Comparison of ENCODE assay signal across 1 cellular context in the genomic region with DNA sequence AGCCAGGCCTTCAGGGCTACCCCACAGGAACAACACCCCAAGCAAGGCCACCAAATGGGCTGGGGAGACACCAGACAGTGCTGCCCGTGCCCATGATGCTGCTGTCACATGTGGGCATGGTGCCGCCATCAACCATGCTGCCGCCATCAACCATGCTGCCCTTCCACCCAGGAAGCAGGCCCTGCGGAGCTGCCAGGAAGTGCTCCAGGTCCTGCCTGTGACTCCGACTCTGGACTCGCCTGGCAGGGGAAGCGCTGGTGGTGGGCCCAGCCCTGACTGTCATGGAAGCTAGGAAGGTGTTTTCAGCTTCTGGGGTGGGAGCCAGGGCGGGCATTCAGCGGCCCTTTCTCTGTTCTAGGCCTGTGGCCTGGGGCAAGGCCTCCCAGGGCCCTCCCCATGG.
TF ChIP-seq lines count a peak whose summit lies in the region.

No MANE protein-coding gene starts in this region.

TF ChIP-seq in H1, 55 proteins besides CTCF, POLR2A, EP300 and RAD21:
- no peak for TF ChIP-seq SP4 (IDR thresholded peaks at IDR 0.05; ENCODE audit: low read length)
- TF ChIP-seq SIRT6 (IDR thresholded peaks at IDR 0.05; ENCODE audit: low read length): no peak
- TF ChIP-seq SIN3A (conservative IDR thresholded peaks at IDR 0.05 in 1 of 2, IDR thresholded peaks at IDR 0.05 in 1 of 2; ENCODE audit: low read depth in 1 of 2, low read length in 2 of 2): no peak
- no peak for TF ChIP-seq CTBP2 (IDR thresholded peaks at IDR 0.05; ENCODE audit: borderline replicate concordance, insufficient read depth, insufficient read length, low read length)
- TF ChIP-seq KDM5A (IDR thresholded peaks at IDR 0.05; ENCODE audit: low read length): no peak
- TF ChIP-seq SP1 (IDR thresholded peaks at IDR 0.05; ENCODE audit: low read depth, low read length): no peak
- TF ChIP-seq POU5F1 (IDR thresholded peaks at IDR 0.05; ENCODE audit: low read depth, low read length): no peak
- TF ChIP-seq ASH2L (IDR thresholded peaks at IDR 0.05; ENCODE audit: low read length): no peak
- TF ChIP-seq TBP (IDR thresholded peaks at IDR 0.05; ENCODE audit: low read depth, low read length): no peak
- no peak for TF ChIP-seq SUZ12 (IDR thresholded peaks at IDR 0.05; ENCODE audit: low read length)
- no peak for TF ChIP-seq RBBP5 (IDR thresholded peaks at IDR 0.05; ENCODE audit: borderline replicate concordance, low read depth, low read length)
- TF ChIP-seq SIX5 (IDR thresholded peaks at IDR 0.05; ENCODE audit: low read depth, low read length): no peak
- no peak for TF ChIP-seq SAP30 (IDR thresholded peaks at IDR 0.05; ENCODE audit: insufficient read depth, insufficient replicate concordance, low read length)
- TF ChIP-seq, protein P1, sequence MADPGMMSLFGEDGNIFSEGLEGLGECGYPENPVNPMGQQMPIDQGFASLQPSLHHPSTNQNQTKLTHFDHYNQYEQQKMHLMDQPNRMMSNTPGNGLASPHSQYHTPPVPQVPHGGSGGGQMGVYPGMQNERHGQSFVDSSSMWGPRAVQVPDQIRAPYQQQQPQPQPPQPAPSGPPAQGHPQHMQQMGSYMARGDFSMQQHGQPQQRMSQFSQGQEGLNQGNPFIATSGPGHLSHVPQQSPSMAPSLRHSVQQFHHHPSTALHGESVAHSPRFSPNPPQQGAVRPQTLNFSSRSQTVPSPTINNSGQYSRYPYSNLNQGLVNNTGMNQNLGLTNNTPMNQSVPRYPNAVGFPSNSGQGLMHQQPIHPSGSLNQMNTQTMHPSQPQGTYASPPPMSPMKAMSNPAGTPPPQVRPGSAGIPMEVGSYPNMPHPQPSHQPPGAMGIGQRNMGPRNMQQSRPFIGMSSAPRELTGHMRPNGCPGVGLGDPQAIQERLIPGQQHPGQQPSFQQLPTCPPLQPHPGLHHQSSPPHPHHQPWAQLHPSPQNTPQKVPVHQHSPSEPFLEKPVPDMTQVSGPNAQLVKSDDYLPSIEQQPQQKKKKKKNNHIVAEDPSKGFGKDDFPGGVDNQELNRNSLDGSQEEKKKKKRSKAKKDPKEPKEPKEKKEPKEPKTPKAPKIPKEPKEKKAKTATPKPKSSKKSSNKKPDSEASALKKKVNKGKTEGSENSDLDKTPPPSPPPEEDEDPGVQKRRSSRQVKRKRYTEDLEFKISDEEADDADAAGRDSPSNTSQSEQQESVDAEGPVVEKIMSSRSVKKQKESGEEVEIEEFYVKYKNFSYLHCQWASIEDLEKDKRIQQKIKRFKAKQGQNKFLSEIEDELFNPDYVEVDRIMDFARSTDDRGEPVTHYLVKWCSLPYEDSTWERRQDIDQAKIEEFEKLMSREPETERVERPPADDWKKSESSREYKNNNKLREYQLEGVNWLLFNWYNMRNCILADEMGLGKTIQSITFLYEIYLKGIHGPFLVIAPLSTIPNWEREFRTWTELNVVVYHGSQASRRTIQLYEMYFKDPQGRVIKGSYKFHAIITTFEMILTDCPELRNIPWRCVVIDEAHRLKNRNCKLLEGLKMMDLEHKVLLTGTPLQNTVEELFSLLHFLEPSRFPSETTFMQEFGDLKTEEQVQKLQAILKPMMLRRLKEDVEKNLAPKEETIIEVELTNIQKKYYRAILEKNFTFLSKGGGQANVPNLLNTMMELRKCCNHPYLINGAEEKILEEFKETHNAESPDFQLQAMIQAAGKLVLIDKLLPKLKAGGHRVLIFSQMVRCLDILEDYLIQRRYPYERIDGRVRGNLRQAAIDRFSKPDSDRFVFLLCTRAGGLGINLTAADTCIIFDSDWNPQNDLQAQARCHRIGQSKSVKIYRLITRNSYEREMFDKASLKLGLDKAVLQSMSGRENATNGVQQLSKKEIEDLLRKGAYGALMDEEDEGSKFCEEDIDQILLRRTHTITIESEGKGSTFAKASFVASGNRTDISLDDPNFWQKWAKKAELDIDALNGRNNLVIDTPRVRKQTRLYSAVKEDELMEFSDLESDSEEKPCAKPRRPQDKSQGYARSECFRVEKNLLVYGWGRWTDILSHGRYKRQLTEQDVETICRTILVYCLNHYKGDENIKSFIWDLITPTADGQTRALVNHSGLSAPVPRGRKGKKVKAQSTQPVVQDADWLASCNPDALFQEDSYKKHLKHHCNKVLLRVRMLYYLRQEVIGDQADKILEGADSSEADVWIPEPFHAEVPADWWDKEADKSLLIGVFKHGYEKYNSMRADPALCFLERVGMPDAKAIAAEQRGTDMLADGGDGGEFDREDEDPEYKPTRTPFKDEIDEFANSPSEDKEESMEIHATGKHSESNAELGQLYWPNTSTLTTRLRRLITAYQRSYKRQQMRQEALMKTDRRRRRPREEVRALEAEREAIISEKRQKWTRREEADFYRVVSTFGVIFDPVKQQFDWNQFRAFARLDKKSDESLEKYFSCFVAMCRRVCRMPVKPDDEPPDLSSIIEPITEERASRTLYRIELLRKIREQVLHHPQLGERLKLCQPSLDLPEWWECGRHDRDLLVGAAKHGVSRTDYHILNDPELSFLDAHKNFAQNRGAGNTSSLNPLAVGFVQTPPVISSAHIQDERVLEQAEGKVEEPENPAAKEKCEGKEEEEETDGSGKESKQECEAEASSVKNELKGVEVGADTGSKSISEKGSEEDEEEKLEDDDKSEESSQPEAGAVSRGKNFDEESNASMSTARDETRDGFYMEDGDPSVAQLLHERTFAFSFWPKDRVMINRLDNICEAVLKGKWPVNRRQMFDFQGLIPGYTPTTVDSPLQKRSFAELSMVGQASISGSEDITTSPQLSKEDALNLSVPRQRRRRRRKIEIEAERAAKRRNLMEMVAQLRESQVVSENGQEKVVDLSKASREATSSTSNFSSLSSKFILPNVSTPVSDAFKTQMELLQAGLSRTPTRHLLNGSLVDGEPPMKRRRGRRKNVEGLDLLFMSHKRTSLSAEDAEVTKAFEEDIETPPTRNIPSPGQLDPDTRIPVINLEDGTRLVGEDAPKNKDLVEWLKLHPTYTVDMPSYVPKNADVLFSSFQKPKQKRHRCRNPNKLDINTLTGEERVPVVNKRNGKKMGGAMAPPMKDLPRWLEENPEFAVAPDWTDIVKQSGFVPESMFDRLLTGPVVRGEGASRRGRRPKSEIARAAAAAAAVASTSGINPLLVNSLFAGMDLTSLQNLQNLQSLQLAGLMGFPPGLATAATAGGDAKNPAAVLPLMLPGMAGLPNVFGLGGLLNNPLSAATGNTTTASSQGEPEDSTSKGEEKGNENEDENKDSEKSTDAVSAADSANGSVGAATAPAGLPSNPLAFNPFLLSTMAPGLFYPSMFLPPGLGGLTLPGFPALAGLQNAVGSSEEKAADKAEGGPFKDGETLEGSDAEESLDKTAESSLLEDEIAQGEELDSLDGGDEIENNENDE (IDR thresholded peaks at IDR 0.05; ENCODE audit: insufficient replicate concordance, low read length): no peak
- TF ChIP-seq HDAC6 (IDR thresholded peaks at IDR 0.05; ENCODE audit: low read depth, low read length): no peak
- TF ChIP-seq CEBPB (IDR thresholded peaks at IDR 0.05; ENCODE audit: low read depth, low read length): no peak
